ENCODE assay signal across 1 cellular context in the genomic region with DNA sequence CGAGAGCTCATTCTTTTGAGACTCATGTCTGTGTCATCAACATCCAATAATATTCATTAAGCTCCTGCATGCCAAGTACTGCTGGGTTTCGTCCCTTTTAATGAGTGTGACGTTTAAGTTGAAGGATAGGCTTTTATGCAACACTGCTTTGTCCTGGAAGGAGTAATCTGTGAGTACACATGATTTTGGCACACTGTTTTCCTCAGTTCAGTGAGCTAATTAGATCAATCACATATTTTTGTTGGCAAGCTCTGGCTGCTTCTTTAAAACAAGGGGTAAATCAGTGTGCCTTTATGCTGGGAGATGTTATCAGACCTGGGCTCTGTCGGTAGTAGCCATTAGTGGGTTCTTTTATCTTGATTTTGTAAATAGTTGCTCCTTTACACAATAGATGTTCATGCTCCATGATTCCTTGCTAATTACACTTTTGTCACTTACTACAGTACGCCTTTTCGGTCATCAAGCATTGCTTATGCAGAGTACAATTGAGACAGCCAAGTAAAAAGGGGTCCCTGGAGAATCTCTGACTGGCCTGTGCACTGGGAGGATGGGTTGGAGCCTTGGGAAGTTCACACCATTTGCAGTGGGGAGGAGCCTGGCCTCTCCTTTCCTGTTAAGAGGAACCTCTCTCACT.
TF ChIP-seq lines count a peak whose summit lies in the region.

No MANE protein-coding gene starts in this region.

TF ChIP-seq in SK-N-SH, 30 proteins besides CTCF, POLR2A, EP300 and RAD21 (continued from another document):
- no peak for TF ChIP-seq REST (IDR thresholded peaks at IDR 0.05; ENCODE audit: low read depth, low read length)
- TF ChIP-seq, protein P1, sequence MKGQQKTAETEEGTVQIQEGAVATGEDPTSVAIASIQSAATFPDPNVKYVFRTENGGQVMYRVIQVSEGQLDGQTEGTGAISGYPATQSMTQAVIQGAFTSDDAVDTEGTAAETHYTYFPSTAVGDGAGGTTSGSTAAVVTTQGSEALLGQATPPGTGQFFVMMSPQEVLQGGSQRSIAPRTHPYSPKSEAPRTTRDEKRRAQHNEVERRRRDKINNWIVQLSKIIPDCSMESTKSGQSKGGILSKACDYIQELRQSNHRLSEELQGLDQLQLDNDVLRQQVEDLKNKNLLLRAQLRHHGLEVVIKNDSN (IDR thresholded peaks at IDR 0.05; ENCODE audit: borderline replicate concordance, low read depth), result no peak
- TF ChIP-seq FOXJ3 (CRISPR knock-in tag; IDR thresholded peaks at IDR 0.05), result peak; percentile 93
